Comparison of ENCODE assay signal across 1 cellular context in the genomic region with DNA sequence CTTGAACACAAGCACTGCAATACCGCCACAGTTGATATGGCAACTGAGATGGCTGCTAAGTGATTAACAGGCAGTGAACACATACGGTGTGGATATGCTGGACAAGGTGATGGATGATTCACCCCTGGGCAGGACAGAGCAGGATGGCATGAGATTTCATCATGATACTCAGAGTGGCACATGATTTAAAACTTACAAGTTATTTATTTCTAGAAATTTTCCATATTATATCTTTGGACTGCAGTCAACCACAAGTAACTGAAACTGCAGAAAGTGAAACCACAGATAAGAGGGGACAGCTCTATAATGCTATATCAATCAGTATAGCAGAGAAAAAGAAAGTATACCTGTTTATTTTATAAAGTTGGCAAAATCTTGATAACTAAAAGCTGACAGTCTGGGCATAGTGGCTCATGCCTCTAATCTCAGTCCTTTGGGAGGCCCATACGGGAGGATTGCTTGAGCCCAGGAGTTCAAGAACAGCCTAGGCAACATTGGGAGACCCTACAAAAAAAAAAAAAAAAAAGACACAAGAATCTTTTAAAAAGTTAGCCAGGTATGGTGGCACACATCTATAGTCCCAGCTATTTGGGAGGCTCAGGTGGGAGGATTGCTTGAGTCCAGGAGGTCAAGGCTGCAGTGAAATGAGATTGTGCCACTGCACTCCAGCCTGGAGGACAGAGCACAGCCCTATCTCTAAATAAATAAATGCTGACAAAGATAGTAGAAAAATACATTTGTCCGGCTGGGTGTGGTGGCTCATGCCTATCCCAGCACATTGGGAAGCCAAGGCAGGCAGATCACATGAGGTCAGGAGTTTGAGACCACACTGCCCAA.
TF ChIP-seq lines count a peak whose summit lies in the region.

No MANE protein-coding gene starts in this region.

TF ChIP-seq in GM23338, 12 proteins besides CTCF, POLR2A, EP300 and RAD21 (continued from another document):
- TF ChIP-seq REST (IDR thresholded peaks at IDR 0.05; ENCODE audit: unreplicated experiment) (no peak), JUNB (IDR thresholded peaks at IDR 0.05; ENCODE audit: unreplicated experiment) (no peak), STAT1 (IDR thresholded peaks at IDR 0.05; ENCODE audit: unreplicated experiment) (no peak)
- TF ChIP-seq, protein P1, sequence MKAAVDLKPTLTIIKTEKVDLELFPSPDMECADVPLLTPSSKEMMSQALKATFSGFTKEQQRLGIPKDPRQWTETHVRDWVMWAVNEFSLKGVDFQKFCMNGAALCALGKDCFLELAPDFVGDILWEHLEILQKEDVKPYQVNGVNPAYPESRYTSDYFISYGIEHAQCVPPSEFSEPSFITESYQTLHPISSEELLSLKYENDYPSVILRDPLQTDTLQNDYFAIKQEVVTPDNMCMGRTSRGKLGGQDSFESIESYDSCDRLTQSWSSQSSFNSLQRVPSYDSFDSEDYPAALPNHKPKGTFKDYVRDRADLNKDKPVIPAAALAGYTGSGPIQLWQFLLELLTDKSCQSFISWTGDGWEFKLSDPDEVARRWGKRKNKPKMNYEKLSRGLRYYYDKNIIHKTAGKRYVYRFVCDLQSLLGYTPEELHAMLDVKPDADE (IDR thresholded peaks at IDR 0.05): no peak
